ENCODE assay signal across 20 cellular contexts in the genomic region with DNA sequence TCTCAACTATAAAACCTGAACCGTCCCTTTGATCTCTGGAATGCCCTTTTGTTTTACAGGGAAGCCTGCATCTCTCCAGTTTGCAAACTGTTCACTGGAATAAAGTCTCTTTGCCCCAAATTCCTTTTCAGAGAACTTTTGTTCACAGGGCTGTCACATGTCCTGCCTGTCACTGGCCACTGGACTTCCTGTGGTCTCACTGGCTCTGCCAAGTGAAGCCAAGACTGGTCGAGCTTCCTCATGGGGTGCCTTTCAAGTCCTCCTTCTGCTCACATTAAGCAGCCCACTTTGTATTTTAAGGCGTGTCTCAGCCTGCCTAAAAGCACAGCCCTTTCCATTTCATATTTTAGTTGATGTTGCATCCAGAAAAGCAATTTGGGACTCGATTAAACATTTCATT.
"Had no signal": no experiment of that assay in that cellular context is flagged by ENCODE, and none has a peak within 500 bp of the region (broad histone marks: within the 10 kb centered on the region; RNA-seq: fewer than 3 reads in every experiment).

No MANE protein-coding gene starts in this region.

- H3K27ac Mint-ChIP-seq: activated naive CD8-positive, alpha-beta T cell; immature natural killer cell; natural killer cell; neural progenitor cell; T-helper 2 cell treated with Interferon-gamma antibody and Interleukin-4, amounts not matched to agents 5 μg/mL and 100 μg/mL, for 36 hours had no signal

- H3K9me3 Mint-ChIP-seq: immature natural killer cell; natural killer cell; T-helper 2 cell treated with Interferon-gamma antibody and Interleukin-4, amounts not matched to agents 5 μg/mL and 100 μg/mL, for 36 hours had no signal

- H3K27me3 Mint-ChIP-seq: activated naive CD8-positive, alpha-beta T cell had no signal

- DNase-seq: activated CD4-positive, alpha-beta T cell treated with anti-CD3 and anti-CD28 coated beads for 4 hours; activated CD4-positive, alpha-beta T cell treated with anti-CD3 and anti-CD28 coated beads, Interleukin-2, amount 50 U/mL, for 4 hours; activated CD8-positive, alpha-beta memory T cell treated with anti-CD3 and anti-CD28 coated beads for 24 hours; activated effector memory CD4-positive, alpha-beta T cell treated with Interleukin-2 at 50 U/mL for 16 hours; activated naive CD4-positive, alpha-beta T cell treated with Interleukin-2 at 50 U/mL for 16 hours; effector CD8-positive, alpha-beta T cell; heart left ventricle; immature natural killer cell; kidney; left colon; mesenchymal stem cell; natural killer cell; occipital lobe; stimulated activated naive CD4-positive, alpha-beta T cell treated with Interleukin-2 at 50 U/mL for 16 hours; T-helper 1 cell; testis; transverse colon had no signal

- H3K4me3 Mint-ChIP-seq: activated naive CD8-positive, alpha-beta T cell; immature natural killer cell; natural killer cell; neural progenitor cell; T-helper 2 cell treated with Interferon-gamma antibody and Interleukin-4, amounts not matched to agents 5 μg/mL and 100 μg/mL, for 36 hours had no signal

- H3K36me3 Mint-ChIP-seq: activated naive CD8-positive, alpha-beta T cell; natural killer cell; neural progenitor cell had no signal
